11 cellular contexts compared by ENCODE assay signal in genomic region chr15:85500060-85500708, GRCh38.
DNase-seq lines count a peak whose midpoint lies in the region; ATAC-seq and TF ChIP-seq lines count a peak whose summit lies in the region.
"Had no signal": no experiment of that assay in that cellular context is flagged by ENCODE, and none has a peak within 500 bp of the region (broad histone marks: within the 10 kb centered on the region; RNA-seq: fewer than 3 reads in every experiment).

No MANE protein-coding gene starts in this region.

- peak overlapping the region; percentile 21 for H3K4me2 ChIP-seq in neural cell (ENCODE audit: low read length)
- H3K4me2 ChIP-seq in mesendoderm (ENCODE audit: low read length): no peak overlapping the region

- peak; percentile 76 for ATAC-seq in GM18868 (IDR thresholded peaks at IDR 0.05; ENCODE audit: unreplicated experiment)
- peak; percentile 52 for ATAC-seq in HG02678 (IDR thresholded peaks at IDR 0.05; ENCODE audit: unreplicated experiment)
- ATAC-seq in HG03521 (IDR thresholded peaks at IDR 0.05; ENCODE audit: unreplicated experiment): no peak

- H3K79me1 ChIP-seq in mesendoderm (ENCODE audit: low read length): peaks cover 15% of the 10 kb centered on the region

- H3K9me2 ChIP-seq in neural cell (ENCODE audit: insufficient read depth, low read length): no peaks in the 10 kb centered on the region

- H3K27ac Mint-ChIP-seq in endothelial cell (ENCODE audit: unreplicated experiment): peak overlapping the region; percentile 83

- H3K18ac ChIP-seq in mesendoderm (ENCODE audit: low read length): no peak overlapping the region

- no peak overlapping the region for H2BK5ac ChIP-seq in mesendoderm (ENCODE audit: low read length)

- no peak overlapping the region for H3K4me3 Mint-ChIP-seq in endothelial cell (ENCODE audit: unreplicated experiment)
- H3K4me3 Mint-ChIP-seq: immature natural killer cell had no signal

- no peaks in the 10 kb centered on the region for H3K27me3 ChIP-seq in neural cell (ENCODE audit: insufficient read depth, low read depth, low read length)
- H3K27me3 ChIP-seq in MG63: no peaks in the 10 kb centered on the region
- no peaks in the 10 kb centered on the region for H3K27me3 ChIP-seq in mesendoderm (ENCODE audit: insufficient read depth, low read length, poor library complexity)

- no peaks in the 10 kb centered on the region for H3F3A ChIP-seq in neural cell (ENCODE audit: insufficient read depth, low read length, poor library complexity, severe bottlenecking)

- TF ChIP-seq CTCF in endothelial cell (IDR thresholded peaks at IDR 0.05; ENCODE audit: unreplicated experiment) (no peak), neural cell (IDR thresholded peaks at IDR 0.05; ENCODE audit: poor library complexity, severe bottlenecking) (no peak)

- H3K4me3 ChIP-seq in neural cell (ENCODE audit: low read length) (peak overlapping the region; percentile 36), MG63 (no peak overlapping the region), mesendoderm (ENCODE audit: low read length) (no peak overlapping the region)
- H3K4me3 ChIP-seq: GM23248 had no signal

- H3K79me2 ChIP-seq in neural cell (replicated peaks; ENCODE audit: insufficient read depth, low read length): no peaks in the 10 kb centered on the region
- peaks cover 24% of the 10 kb centered on the region for H3K79me2 ChIP-seq in mesendoderm (ENCODE audit: control insufficient read depth, insufficient read depth, low read length)
- H3K79me2 ChIP-seq: parathyroid adenoma had no signal

- H3K4me1 Mint-ChIP-seq in endothelial cell (ENCODE audit: unreplicated experiment): peaks cover 78% of the 10 kb centered on the region

- H3K9me3 ChIP-seq in neural cell (ENCODE audit: low read length) (no peaks in the 10 kb centered on the region), MG63 (no peaks in the 10 kb centered on the region)

- TF ChIP-seq RAD21 in neural cell (conservative IDR thresholded peaks at IDR 0.05): no peak

- DNase-seq in endothelial cell (ENCODE audit: low spot score) (no peak), MG63 (no peak), mesendoderm (no peak), ecto neural progenitor cell (ENCODE audit: low spot score) (no peak)
- DNase-seq: GM23248, immature natural killer cell had no signal

- no peak overlapping the region for H4K5ac ChIP-seq in mesendoderm (ENCODE audit: low read length)

- peak overlapping the region; percentile 8 for H3K9ac ChIP-seq in neural cell (ENCODE audit: low read length)
- H3K9ac ChIP-seq in mesendoderm (ENCODE audit: low read length): no peak overlapping the region
- H3K9ac ChIP-seq: GM23248, parathyroid adenoma had no signal

- no CpG with 5 or more reads among the region's 6 CpGs for WGBS in mesendoderm (ENCODE audit: extremely low coverage, insufficient coverage, low lambda C conversion rate)

- no peak overlapping the region for H3K56ac ChIP-seq in mesendoderm (ENCODE audit: low read length)

- no peaks in the 10 kb centered on the region for H3K9me3 Mint-ChIP-seq in endothelial cell (ENCODE audit: unreplicated experiment)
- H3K9me3 Mint-ChIP-seq: immature natural killer cell had no signal

- no peaks in the 10 kb centered on the region for H4K20me1 ChIP-seq in neural cell (ENCODE audit: insufficient read depth)

- peaks cover 4% of the 10 kb centered on the region for H3K36me3 Mint-ChIP-seq in endothelial cell (ENCODE audit: low read depth, unreplicated experiment)
- H3K36me3 Mint-ChIP-seq: immature natural killer cell had no signal

- H3K27me3 Mint-ChIP-seq in endothelial cell (ENCODE audit: unreplicated experiment): peaks cover 9% of the 10 kb centered on the region

- H2AK5ac ChIP-seq in mesendoderm (ENCODE audit: low read length): no peak overlapping the region

- TF ChIP-seq EP300 in neural cell (conservative IDR thresholded peaks at IDR 0.05; ENCODE audit: poor library complexity, severe bottlenecking): no peak

- H2BK15ac ChIP-seq in mesendoderm (replicated peaks; ENCODE audit: low read depth): no peak overlapping the region

- no peak overlapping the region for H2BK120ac ChIP-seq in mesendoderm (ENCODE audit: low read depth, low read length)

- no peak overlapping the region for H2AFZ ChIP-seq in neural cell (ENCODE audit: low read depth, low read length)
- H2AFZ ChIP-seq: GM23248, parathyroid adenoma had no signal

- no peak overlapping the region for H3K23ac ChIP-seq in mesendoderm (ENCODE audit: low read length)

- H4K8ac ChIP-seq in mesendoderm (ENCODE audit: low read depth, low read length): no peak overlapping the region

- no peaks in the 10 kb centered on the region for H3K36me3 ChIP-seq in neural cell (ENCODE audit: insufficient read depth, low read length)
- H3K36me3 ChIP-seq in MG63: no peaks in the 10 kb centered on the region
- no peaks in the 10 kb centered on the region for H3K36me3 ChIP-seq in mesendoderm (ENCODE audit: control insufficient read depth, insufficient read depth, low read length)

- no peak overlapping the region for H3K4ac ChIP-seq in mesendoderm (ENCODE audit: low read depth, low read length)

- H3K27ac ChIP-seq in neural cell (ENCODE audit: low read length) (peak overlapping the region; percentile 69), mesendoderm (ENCODE audit: low read depth, low read length) (no peak overlapping the region)
- H3K27ac ChIP-seq: GM23248, parathyroid adenoma had no signal

- H3K4me1 ChIP-seq in mesendoderm (ENCODE audit: control insufficient read depth, low read depth, low read length): peaks cover 34% of the 10 kb centered on the region
- H3K4me1 ChIP-seq: parathyroid adenoma had no signal

TF ChIP-seq in neural cell, 6 proteins besides CTCF, POLR2A, EP300 and RAD21:
- TF ChIP-seq SMC3 (conservative IDR thresholded peaks at IDR 0.05; ENCODE audit: poor library complexity): no peak
- TF ChIP-seq TAF1 (IDR thresholded peaks at IDR 0.05; ENCODE audit: low read depth): no peak
- no peak for TF ChIP-seq MXI1 (conservative IDR thresholded peaks at IDR 0.05; ENCODE audit: poor library complexity, severe bottlenecking)
- TF ChIP-seq POLR2AphosphoS5 (IDR thresholded peaks at IDR 0.05): no peak
- TF ChIP-seq EZH2 (IDR thresholded peaks at IDR 0.05; ENCODE audit: borderline replicate concordance, insufficient read depth, low read length, poor library complexity, severe bottlenecking): no peak
- no peak for TF ChIP-seq REST (IDR thresholded peaks at IDR 0.05; ENCODE audit: borderline replicate concordance)
